ENCODE assay signal across 8 cellular contexts in genomic region chr12:120709976-120710804, GRCh38. TPM values are rescaled to one million over a fixed set of nuclear protein-coding genes. Genes with fewer than 3 reads are reported as not detected.
A peak's percentile ranks its signal among the peaks of the same experiment; 100 is the strongest.
DNase-seq lines count a peak whose midpoint lies in the region; ATAC-seq and TF ChIP-seq lines count a peak whose summit lies in the region.

UNC119B (plus strand) TSS chr12:120710458; CDS start chr12:120710475, 17 bp downstream.

- peak within 1 kb of the TSS; percentile 87 to 90 for H3K4me3 Mint-ChIP-seq in CD14-positive monocyte
- peak within 1 kb of the TSS; percentile 85 for H3K4me3 Mint-ChIP-seq in activated naive CD4-positive, alpha-beta T cell treated with anti-CD3 and anti-CD28 coated beads for 36 hours

- peaks cover 30% of the 10 kb centered on the region for H3K36me3 ChIP-seq in HUES48 (ENCODE audit: control insufficient read depth, insufficient read depth, low read length)
- peaks cover 18% of the 10 kb centered on the region for H3K36me3 ChIP-seq in suprapubic skin

- CTCF ChIA-PET in activated naive CD4-positive, alpha-beta T cell treated with anti-CD3 and anti-CD28 coated beads for 36 hours (lab: Charles Lee), result interaction anchor here (1.1 to 2.2 kb wide), 4 partner anchors 22 to 127 kb away, joined by 3 to 12 read pairs (median 6); no protein-coding TSS in a partner anchor

- H3K27ac Mint-ChIP-seq in CD14-positive monocyte, result peak within 1 kb of the TSS in 6 of 7 donors; percentile 31 to 87 (median 72)
- peak within 1 kb of the TSS; percentile 84 for H3K27ac Mint-ChIP-seq in activated naive CD4-positive, alpha-beta T cell treated with anti-CD3 and anti-CD28 coated beads for 36 hours

- H3K36me3 Mint-ChIP-seq in CD14-positive monocyte, result peaks cover 26 to 27% of the 10 kb centered on the region in 2 donors
- H3K36me3 Mint-ChIP-seq in activated naive CD4-positive, alpha-beta T cell treated with anti-CD3 and anti-CD28 coated beads for 36 hours (ENCODE audit: low read depth), result peaks cover 13% of the 10 kb centered on the region

- no peaks in the 10 kb centered on the region for H3K9me3 ChIP-seq in HUES48 (ENCODE audit: control insufficient read depth, insufficient read depth, low read length)
- no peaks in the 10 kb centered on the region for H3K9me3 ChIP-seq in suprapubic skin

- TF ChIP-seq POLR2A in suprapubic skin (IDR thresholded peaks at IDR 0.05), result no peak

- no peaks in the 10 kb centered on the region for H3K9me3 Mint-ChIP-seq in CD14-positive monocyte
- H3K9me3 Mint-ChIP-seq in activated naive CD4-positive, alpha-beta T cell treated with anti-CD3 and anti-CD28 coated beads for 36 hours, result no peaks in the 10 kb centered on the region

- 4% methylated on average over 5 of the region's 76 CpGs for WGBS in suprapubic skin

- no peaks in the 10 kb centered on the region for H3K27me3 ChIP-seq in HUES48 (ENCODE audit: control insufficient read depth, insufficient read depth, low read length)
- H3K27me3 ChIP-seq in suprapubic skin, result no peaks in the 10 kb centered on the region

- peak within 1 kb of the TSS; percentile 84 for H3K4me3 ChIP-seq in HUES48 (ENCODE audit: low read depth, low read length)
- peak within 1 kb of the TSS; percentile 96 for H3K4me3 ChIP-seq in suprapubic skin

- peak within 1 kb of the TSS; percentile 91 for H3K9ac ChIP-seq in HUES48 (ENCODE audit: low read depth, low read length)

- peaks cover 21% of the 10 kb centered on the region for H3K4me1 ChIP-seq in HUES48 (ENCODE audit: control insufficient read depth, insufficient read depth, low read length)
- peaks cover 28% of the 10 kb centered on the region for H3K4me1 ChIP-seq in suprapubic skin

- peak within 1 kb of the TSS; percentile 72 for H3K27ac ChIP-seq in HUES48 (ENCODE audit: low read depth, low read length)
- peak within 1 kb of the TSS; percentile 78 for H3K27ac ChIP-seq in suprapubic skin

- peak; percentile 57 for ATAC-seq in GM19452 (IDR thresholded peaks at IDR 0.05; ENCODE audit: unreplicated experiment)

- no peak for TF ChIP-seq EP300 in suprapubic skin (IDR thresholded peaks at IDR 0.05)

- TF ChIP-seq CTCF in CD14-positive monocyte (IDR thresholded peaks at IDR 0.05), result no peak
- no peak for TF ChIP-seq CTCF in suprapubic skin (IDR thresholded peaks at IDR 0.05)

- intact Hi-C loops in CD14-positive monocyte (cut with micrococcal nuclease), result loop anchor here (5.0 kb wide), 2 partner anchors 33 to 63 kb away; no protein-coding TSS in a partner anchor
- intact Hi-C loops in activated naive CD4-positive, alpha-beta T cell treated with anti-CD3 and anti-CD28 coated beads for 36 hours (cut with micrococcal nuclease), result loop anchor here (1.0 to 5.0 kb wide), 3 partner anchors 24 to 383 kb away; partner anchors contain the start of genes COX6A1 and PLA2G1B

- peaks cover 22% of the 10 kb centered on the region for H3K4me1 Mint-ChIP-seq in CD14-positive monocyte
- H3K4me1 Mint-ChIP-seq in activated naive CD4-positive, alpha-beta T cell treated with anti-CD3 and anti-CD28 coated beads for 36 hours (ENCODE audit: low read depth), result peaks cover 32% of the 10 kb centered on the region

- DNase-seq in CD14-positive monocyte (ENCODE audit: low spot score), result no peak
- DNase-seq in SK-N-DZ (ENCODE audit: low spot score), result peak; percentile 71
- peak; percentile 73 for DNase-seq in activated naive CD4-positive, alpha-beta T cell treated with anti-CD3 and anti-CD28 coated beads for 36 hours
- DNase-seq in glomerular visceral epithelial cell (ENCODE audit: extremely low spot score), result peak; percentile 60
- peak; percentile 58 for DNase-seq in occipital lobe (lab: John Stamatoyannopoulos, UW)
- peak; percentile 78 to 84 for DNase-seq in suprapubic skin (ENCODE audit: low spot score in 2 of 2)

- peaks cover 0 to 1% (median 0%) of the 10 kb centered on the region in 3 donors for H3K27me3 Mint-ChIP-seq in CD14-positive monocyte (ENCODE audit: low read depth in 3 of 3)
- no peaks in the 10 kb centered on the region for H3K27me3 Mint-ChIP-seq in activated naive CD4-positive, alpha-beta T cell treated with anti-CD3 and anti-CD28 coated beads for 36 hours (ENCODE audit: low read depth)

RNA-seq across cellular contexts. Expression of gene UNC119B, which starts in this region (rescaled TPM):
- polyA plus RNA-seq in CD14-positive monocyte, result 1 to 10 TPM; 1.1 to 2.1 TPM
- 32.6 TPM in 2 replicates for polyA plus RNA-seq in SK-N-DZ (2014; cell fraction: cytosol; rRNA removed)
- polyA plus RNA-seq in SK-N-DZ (2014; cell fraction: nucleus; rRNA removed), result 22.6 and 23.9 TPM in 2 replicates
- 10 to 100 TPM; 31.9 to 32.6 TPM for total RNA-seq in activated naive CD4-positive, alpha-beta T cell treated with anti-CD3 and anti-CD28 coated beads for 36 hours
- total RNA-seq in occipital lobe, result 11.9 TPM
- total RNA-seq in suprapubic skin, result 10 to 100 TPM; 14.2 to 27.6 (median 19.3) TPM
